ENCODE assay signal across 3 cellular contexts in the genomic region with DNA sequence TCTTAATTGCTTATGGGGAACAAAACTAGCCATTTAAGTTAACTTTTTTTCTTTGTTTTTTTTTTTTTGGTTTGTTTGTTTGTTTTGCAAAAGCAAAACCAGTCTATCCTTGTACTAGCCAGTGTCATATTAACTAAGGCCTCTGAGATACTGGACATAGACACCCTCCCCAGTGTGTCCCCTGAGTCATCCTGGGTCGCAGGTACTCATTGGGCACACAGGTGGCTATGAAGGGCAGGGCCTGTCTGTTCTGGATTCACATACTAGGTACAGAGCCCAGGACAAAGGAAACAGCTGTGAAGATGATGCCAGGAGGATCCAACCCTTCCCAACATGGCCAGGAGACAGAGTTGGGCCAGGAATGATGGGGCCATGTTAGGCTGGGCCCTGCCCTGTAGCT.
TF ChIP-seq lines count a peak whose summit lies in the region.

No MANE protein-coding gene starts in this region.

TF ChIP-seq in A549, 52 proteins besides CTCF, POLR2A, EP300 and RAD21:
- TF ChIP-seq, protein P1, sequence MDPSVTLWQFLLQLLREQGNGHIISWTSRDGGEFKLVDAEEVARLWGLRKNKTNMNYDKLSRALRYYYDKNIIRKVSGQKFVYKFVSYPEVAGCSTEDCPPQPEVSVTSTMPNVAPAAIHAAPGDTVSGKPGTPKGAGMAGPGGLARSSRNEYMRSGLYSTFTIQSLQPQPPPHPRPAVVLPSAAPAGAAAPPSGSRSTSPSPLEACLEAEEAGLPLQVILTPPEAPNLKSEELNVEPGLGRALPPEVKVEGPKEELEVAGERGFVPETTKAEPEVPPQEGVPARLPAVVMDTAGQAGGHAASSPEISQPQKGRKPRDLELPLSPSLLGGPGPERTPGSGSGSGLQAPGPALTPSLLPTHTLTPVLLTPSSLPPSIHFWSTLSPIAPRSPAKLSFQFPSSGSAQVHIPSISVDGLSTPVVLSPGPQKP (IDR thresholded peaks at IDR 0.05; ENCODE audit: low read depth, low read length): no peak
- no peak for TF ChIP-seq CBX8 (IDR thresholded peaks at IDR 0.05)
- TF ChIP-seq, protein P2, sequence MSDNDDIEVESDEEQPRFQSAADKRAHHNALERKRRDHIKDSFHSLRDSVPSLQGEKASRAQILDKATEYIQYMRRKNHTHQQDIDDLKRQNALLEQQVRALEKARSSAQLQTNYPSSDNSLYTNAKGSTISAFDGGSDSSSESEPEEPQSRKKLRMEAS (IDR thresholded peaks at IDR 0.05): no peak
- TF ChIP-seq RNF2 (IDR thresholded peaks at IDR 0.05; ENCODE audit: borderline replicate concordance, low read depth): no peak
- TF ChIP-seq HDAC2 (IDR thresholded peaks at IDR 0.05): no peak
- TF ChIP-seq FOSL2 (IDR thresholded peaks at IDR 0.05): no peak
- TF ChIP-seq FOSL2 (CRISPR knock-in tag; IDR thresholded peaks at IDR 0.05): no peak

TF ChIP-seq in IMR-90, 13 proteins besides CTCF, POLR2A, EP300 and RAD21:
- TF ChIP-seq BHLHE40 (IDR thresholded peaks at IDR 0.05; ENCODE audit: low read depth, low read length) (no peak), MAZ (IDR thresholded peaks at IDR 0.05; ENCODE audit: borderline replicate concordance, low read depth, low read length) (no peak), RCOR1 (IDR thresholded peaks at IDR 0.05; ENCODE audit: insufficient replicate concordance, low read length) (no peak), NFE2L2 (IDR thresholded peaks at IDR 0.05; ENCODE audit: low read depth, low read length) (no peak), CHD1 (IDR thresholded peaks at IDR 0.05; ENCODE audit: low read depth, low read length) (no peak), SMC3 (IDR thresholded peaks at IDR 0.05; ENCODE audit: low read depth, low read length) (no peak)

TF ChIP-seq in H1, 55 proteins besides CTCF, POLR2A, EP300 and RAD21:
- TF ChIP-seq, protein P3, sequence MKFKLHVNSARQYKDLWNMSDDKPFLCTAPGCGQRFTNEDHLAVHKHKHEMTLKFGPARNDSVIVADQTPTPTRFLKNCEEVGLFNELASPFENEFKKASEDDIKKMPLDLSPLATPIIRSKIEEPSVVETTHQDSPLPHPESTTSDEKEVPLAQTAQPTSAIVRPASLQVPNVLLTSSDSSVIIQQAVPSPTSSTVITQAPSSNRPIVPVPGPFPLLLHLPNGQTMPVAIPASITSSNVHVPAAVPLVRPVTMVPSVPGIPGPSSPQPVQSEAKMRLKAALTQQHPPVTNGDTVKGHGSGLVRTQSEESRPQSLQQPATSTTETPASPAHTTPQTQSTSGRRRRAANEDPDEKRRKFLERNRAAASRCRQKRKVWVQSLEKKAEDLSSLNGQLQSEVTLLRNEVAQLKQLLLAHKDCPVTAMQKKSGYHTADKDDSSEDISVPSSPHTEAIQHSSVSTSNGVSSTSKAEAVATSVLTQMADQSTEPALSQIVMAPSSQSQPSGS (IDR thresholded peaks at IDR 0.05; ENCODE audit: low read length): no peak
- TF ChIP-seq SIRT6 (IDR thresholded peaks at IDR 0.05; ENCODE audit: low read length) (no peak), POLR2AphosphoS5 (IDR thresholded peaks at IDR 0.05; ENCODE audit: low read depth, low read length) (no peak), TBP (IDR thresholded peaks at IDR 0.05; ENCODE audit: low read depth, low read length) (no peak), SIX5 (IDR thresholded peaks at IDR 0.05; ENCODE audit: low read depth, low read length) (no peak), RNF2 (IDR thresholded peaks at IDR 0.05; ENCODE audit: borderline replicate concordance, low read depth, low read length, missing control alignments, poor library complexity, severe bottlenecking) (no peak), KDM1A (IDR thresholded peaks at IDR 0.05; ENCODE audit: borderline replicate concordance, low read length) (no peak), EGR1 (IDR thresholded peaks at IDR 0.05; ENCODE audit: borderline replicate concordance, low read depth, low read length) (no peak), CTBP2 (IDR thresholded peaks at IDR 0.05; ENCODE audit: borderline replicate concordance, insufficient read depth, insufficient read length, low read length) (no peak)
